In the genomic region with DNA sequence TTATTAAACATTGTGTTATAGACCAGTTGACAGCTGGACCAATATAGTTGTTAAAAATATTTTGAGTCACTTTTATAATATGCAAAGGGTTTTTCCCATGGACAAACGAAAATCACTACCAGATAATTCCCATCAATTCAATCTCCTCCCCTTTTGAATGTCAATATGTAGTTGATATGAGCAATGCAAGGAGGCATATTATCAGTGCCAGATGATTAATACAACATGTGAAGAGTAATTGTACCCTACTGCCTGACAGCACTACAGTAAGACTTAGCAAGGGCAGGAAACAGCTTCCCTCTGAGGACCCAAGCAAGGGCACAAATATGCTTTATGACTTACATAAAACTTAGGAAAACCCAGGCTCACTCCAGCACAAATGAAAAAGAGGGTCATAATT, we compare ENCODE assay signal across 1 cellular context.
TF ChIP-seq lines count a peak whose summit lies in the region.

No MANE protein-coding gene starts in this region.

TF ChIP-seq in GM23338, 12 proteins besides CTCF, POLR2A, EP300 and RAD21 (continued from another document):
- TF ChIP-seq, protein P1, sequence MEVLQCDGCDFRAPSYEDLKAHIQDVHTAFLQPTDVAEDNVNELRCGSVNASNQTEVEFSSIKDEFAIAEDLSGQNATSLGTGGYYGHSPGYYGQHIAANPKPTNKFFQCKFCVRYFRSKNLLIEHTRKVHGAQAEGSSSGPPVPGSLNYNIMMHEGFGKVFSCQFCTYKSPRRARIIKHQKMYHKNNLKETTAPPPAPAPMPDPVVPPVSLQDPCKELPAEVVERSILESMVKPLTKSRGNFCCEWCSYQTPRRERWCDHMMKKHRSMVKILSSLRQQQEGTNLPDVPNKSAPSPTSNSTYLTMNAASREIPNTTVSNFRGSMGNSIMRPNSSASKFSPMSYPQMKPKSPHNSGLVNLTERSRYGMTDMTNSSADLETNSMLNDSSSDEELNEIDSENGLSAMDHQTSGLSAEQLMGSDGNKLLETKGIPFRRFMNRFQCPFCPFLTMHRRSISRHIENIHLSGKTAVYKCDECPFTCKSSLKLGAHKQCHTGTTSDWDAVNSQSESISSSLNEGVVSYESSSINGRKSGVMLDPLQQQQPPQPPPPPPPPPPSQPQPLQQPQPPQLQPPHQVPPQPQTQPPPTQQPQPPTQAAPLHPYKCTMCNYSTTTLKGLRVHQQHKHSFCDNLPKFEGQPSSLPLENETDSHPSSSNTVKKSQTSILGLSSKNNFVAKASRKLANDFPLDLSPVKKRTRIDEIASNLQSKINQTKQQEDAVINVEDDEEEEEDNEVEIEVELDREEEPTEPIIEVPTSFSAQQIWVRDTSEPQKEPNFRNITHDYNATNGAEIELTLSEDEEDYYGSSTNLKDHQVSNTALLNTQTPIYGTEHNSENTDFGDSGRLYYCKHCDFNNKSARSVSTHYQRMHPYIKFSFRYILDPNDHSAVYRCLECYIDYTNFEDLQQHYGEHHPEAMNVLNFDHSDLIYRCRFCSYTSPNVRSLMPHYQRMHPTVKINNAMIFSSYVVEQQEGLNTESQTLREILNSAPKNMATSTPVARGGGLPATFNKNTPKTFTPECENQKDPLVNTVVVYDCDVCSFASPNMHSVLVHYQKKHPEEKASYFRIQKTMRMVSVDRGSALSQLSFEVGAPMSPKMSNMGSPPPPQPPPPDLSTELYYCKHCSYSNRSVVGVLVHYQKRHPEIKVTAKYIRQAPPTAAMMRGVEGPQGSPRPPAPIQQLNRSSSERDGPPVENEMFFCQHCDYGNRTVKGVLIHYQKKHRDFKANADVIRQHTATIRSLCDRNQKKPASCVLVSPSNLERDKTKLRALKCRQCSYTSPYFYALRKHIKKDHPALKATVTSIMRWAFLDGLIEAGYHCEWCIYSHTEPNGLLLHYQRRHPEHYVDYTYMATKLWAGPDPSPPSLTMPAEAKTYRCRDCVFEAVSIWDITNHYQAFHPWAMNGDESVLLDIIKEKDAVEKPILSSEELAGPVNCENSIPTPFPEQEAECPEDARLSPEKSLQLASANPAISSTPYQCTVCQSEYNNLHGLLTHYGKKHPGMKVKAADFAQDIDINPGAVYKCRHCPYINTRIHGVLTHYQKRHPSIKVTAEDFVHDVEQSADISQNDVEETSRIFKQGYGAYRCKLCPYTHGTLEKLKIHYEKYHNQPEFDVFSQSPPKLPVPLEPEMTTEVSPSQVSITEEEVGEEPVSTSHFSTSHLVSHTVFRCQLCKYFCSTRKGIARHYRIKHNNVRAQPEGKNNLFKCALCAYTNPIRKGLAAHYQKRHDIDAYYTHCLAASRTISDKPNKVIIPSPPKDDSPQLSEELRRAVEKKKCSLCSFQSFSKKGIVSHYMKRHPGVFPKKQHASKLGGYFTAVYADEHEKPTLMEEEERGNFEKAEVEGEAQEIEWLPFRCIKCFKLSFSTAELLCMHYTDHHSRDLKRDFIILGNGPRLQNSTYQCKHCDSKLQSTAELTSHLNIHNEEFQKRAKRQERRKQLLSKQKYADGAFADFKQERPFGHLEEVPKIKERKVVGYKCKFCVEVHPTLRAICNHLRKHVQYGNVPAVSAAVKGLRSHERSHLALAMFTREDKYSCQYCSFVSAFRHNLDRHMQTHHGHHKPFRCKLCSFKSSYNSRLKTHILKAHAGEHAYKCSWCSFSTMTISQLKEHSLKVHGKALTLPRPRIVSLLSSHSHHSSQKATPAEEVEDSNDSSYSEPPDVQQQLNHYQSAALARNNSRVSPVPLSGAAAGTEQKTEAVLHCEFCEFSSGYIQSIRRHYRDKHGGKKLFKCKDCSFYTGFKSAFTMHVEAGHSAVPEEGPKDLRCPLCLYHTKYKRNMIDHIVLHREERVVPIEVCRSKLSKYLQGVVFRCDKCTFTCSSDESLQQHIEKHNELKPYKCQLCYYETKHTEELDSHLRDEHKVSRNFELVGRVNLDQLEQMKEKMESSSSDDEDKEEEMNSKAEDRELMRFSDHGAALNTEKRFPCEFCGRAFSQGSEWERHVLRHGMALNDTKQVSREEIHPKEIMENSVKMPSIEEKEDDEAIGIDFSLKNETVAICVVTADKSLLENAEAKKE (CRISPR knock-in tag; IDR thresholded peaks at IDR 0.05) = no peak
- no peak for TF ChIP-seq JUNB (IDR thresholded peaks at IDR 0.05; ENCODE audit: unreplicated experiment)
- TF ChIP-seq, protein P2, sequence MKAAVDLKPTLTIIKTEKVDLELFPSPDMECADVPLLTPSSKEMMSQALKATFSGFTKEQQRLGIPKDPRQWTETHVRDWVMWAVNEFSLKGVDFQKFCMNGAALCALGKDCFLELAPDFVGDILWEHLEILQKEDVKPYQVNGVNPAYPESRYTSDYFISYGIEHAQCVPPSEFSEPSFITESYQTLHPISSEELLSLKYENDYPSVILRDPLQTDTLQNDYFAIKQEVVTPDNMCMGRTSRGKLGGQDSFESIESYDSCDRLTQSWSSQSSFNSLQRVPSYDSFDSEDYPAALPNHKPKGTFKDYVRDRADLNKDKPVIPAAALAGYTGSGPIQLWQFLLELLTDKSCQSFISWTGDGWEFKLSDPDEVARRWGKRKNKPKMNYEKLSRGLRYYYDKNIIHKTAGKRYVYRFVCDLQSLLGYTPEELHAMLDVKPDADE (IDR thresholded peaks at IDR 0.05) = no peak
- TF ChIP-seq POLR2AphosphoS5 (IDR thresholded peaks at IDR 0.05; ENCODE audit: low read depth) = no peak
- no peak for TF ChIP-seq CREB1 (CRISPR knock-in tag; IDR thresholded peaks at IDR 0.05; ENCODE audit: low read depth)
- TF ChIP-seq ZNF331 (CRISPR knock-in tag; IDR thresholded peaks at IDR 0.05; ENCODE audit: low read depth) = no peak
- no peak for TF ChIP-seq EZH2phosphoT487 (IDR thresholded peaks at IDR 0.05; ENCODE audit: unreplicated experiment)
- TF ChIP-seq, protein P3, sequence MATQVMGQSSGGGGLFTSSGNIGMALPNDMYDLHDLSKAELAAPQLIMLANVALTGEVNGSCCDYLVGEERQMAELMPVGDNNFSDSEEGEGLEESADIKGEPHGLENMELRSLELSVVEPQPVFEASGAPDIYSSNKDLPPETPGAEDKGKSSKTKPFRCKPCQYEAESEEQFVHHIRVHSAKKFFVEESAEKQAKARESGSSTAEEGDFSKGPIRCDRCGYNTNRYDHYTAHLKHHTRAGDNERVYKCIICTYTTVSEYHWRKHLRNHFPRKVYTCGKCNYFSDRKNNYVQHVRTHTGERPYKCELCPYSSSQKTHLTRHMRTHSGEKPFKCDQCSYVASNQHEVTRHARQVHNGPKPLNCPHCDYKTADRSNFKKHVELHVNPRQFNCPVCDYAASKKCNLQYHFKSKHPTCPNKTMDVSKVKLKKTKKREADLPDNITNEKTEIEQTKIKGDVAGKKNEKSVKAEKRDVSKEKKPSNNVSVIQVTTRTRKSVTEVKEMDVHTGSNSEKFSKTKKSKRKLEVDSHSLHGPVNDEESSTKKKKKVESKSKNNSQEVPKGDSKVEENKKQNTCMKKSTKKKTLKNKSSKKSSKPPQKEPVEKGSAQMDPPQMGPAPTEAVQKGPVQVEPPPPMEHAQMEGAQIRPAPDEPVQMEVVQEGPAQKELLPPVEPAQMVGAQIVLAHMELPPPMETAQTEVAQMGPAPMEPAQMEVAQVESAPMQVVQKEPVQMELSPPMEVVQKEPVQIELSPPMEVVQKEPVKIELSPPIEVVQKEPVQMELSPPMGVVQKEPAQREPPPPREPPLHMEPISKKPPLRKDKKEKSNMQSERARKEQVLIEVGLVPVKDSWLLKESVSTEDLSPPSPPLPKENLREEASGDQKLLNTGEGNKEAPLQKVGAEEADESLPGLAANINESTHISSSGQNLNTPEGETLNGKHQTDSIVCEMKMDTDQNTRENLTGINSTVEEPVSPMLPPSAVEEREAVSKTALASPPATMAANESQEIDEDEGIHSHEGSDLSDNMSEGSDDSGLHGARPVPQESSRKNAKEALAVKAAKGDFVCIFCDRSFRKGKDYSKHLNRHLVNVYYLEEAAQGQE (IDR thresholded peaks at IDR 0.05; ENCODE audit: unreplicated experiment) = no peak
